1 cellular context compared by ENCODE assay signal in the genomic region with DNA sequence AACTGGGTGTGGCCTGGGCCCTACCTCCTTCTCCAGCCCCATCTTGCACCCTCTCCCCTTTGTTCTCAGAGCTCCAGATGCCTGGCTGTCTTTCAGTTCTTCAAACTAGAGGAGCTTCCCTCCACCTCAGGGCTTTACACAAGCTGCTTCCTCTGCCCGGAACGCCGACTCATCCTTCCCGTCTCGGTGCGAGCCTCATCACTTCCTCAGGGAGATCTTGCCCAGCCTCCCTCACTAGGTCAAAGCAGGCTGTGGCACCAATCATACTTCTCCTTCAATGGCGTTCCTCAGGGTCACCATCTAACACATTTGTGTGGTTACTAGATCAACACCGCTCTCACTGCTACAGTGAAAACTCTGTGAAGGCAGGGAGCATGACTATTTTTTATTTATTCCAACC.
TF ChIP-seq lines count a peak whose summit lies in the region.

No MANE protein-coding gene starts in this region.

TF ChIP-seq in K562, 482 proteins besides CTCF, POLR2A, EP300 and RAD21 (continued from another document):
- TF ChIP-seq, protein P1, sequence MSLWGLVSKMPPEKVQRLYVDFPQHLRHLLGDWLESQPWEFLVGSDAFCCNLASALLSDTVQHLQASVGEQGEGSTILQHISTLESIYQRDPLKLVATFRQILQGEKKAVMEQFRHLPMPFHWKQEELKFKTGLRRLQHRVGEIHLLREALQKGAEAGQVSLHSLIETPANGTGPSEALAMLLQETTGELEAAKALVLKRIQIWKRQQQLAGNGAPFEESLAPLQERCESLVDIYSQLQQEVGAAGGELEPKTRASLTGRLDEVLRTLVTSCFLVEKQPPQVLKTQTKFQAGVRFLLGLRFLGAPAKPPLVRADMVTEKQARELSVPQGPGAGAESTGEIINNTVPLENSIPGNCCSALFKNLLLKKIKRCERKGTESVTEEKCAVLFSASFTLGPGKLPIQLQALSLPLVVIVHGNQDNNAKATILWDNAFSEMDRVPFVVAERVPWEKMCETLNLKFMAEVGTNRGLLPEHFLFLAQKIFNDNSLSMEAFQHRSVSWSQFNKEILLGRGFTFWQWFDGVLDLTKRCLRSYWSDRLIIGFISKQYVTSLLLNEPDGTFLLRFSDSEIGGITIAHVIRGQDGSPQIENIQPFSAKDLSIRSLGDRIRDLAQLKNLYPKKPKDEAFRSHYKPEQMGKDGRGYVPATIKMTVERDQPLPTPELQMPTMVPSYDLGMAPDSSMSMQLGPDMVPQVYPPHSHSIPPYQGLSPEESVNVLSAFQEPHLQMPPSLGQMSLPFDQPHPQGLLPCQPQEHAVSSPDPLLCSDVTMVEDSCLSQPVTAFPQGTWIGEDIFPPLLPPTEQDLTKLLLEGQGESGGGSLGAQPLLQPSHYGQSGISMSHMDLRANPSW (CRISPR knock-in tag; IDR thresholded peaks at IDR 0.05), result no peak
- TF ChIP-seq SPI1 (IDR thresholded peaks at IDR 0.05; ENCODE audit: borderline replicate concordance, low read depth, low read length), result 0 out of 2 replicates have a peak, but pooled peaks have one; percentile 23
- TF ChIP-seq PCBP1 (IDR thresholded peaks at IDR 0.05; ENCODE audit: low read depth, low read length, poor library complexity, severe bottlenecking), result no peak
- TF ChIP-seq, protein P2, sequence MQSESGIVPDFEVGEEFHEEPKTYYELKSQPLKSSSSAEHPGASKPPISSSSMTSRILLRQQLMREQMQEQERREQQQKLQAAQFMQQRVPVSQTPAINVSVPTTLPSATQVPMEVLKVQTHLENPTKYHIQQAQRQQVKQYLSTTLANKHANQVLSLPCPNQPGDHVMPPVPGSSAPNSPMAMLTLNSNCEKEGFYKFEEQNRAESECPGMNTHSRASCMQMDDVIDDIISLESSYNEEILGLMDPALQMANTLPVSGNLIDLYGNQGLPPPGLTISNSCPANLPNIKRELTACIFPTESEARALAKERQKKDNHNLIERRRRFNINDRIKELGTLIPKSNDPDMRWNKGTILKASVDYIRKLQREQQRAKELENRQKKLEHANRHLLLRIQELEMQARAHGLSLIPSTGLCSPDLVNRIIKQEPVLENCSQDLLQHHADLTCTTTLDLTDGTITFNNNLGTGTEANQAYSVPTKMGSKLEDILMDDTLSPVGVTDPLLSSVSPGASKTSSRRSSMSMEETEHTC (IDR thresholded peaks at IDR 0.05), result no peak
- no peak for TF ChIP-seq DDX20 (tag; IDR thresholded peaks at IDR 0.05; ENCODE audit: low read depth)
- no peak for TF ChIP-seq POU5F1 (IDR thresholded peaks at IDR 0.05; ENCODE audit: borderline replicate concordance, low read depth, low read length, partially characterized antibody)
- TF ChIP-seq NFE2 (IDR thresholded peaks at IDR 0.05; ENCODE audit: low read depth), result 0 out of 2 replicates have a peak, but pooled peaks have one; percentile 15
- TF ChIP-seq ZBTB7A (IDR thresholded peaks at IDR 0.05; ENCODE audit: borderline replicate concordance, control insufficient read depth, low read depth, low read length), result no peak
- TF ChIP-seq PRPF4 (IDR thresholded peaks at IDR 0.05; ENCODE audit: insufficient read depth, low read depth, low read length, poor library complexity, severe bottlenecking), result no peak
- TF ChIP-seq CTBP1 (IDR thresholded peaks at IDR 0.05; ENCODE audit: borderline replicate concordance), result 0 out of 2 replicates have a peak, but pooled peaks have one; percentile 26
- TF ChIP-seq, protein P3, sequence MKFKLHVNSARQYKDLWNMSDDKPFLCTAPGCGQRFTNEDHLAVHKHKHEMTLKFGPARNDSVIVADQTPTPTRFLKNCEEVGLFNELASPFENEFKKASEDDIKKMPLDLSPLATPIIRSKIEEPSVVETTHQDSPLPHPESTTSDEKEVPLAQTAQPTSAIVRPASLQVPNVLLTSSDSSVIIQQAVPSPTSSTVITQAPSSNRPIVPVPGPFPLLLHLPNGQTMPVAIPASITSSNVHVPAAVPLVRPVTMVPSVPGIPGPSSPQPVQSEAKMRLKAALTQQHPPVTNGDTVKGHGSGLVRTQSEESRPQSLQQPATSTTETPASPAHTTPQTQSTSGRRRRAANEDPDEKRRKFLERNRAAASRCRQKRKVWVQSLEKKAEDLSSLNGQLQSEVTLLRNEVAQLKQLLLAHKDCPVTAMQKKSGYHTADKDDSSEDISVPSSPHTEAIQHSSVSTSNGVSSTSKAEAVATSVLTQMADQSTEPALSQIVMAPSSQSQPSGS (CRISPR knock-in tag; IDR thresholded peaks at IDR 0.05), result no peak
- TF ChIP-seq C11orf30 (IDR thresholded peaks at IDR 0.05; ENCODE audit: low read depth), result peak; percentile 20; the same call in 1 of the 2 replicates
- TF ChIP-seq ZNF57 (CRISPR knock-in tag; IDR thresholded peaks at IDR 0.05), result no peak
- 0 out of 2 replicates have a peak, but pooled peaks have one; percentile 19 for TF ChIP-seq GABPA (tag; conservative IDR thresholded peaks at IDR 0.05; ENCODE audit: low read depth)
- TF ChIP-seq NR2C2 (CRISPR knock-in tag; IDR thresholded peaks at IDR 0.05), result no peak
- TF ChIP-seq NR2C2 (tag; IDR thresholded peaks at IDR 0.05), result peak; percentile 64; the same call in 1 of the 2 replicates
- no peak for TF ChIP-seq GATAD2B (IDR thresholded peaks at IDR 0.05; ENCODE audit: borderline replicate concordance)
